Comparison of ENCODE assay signal across 17 cellular contexts in the genomic region with DNA sequence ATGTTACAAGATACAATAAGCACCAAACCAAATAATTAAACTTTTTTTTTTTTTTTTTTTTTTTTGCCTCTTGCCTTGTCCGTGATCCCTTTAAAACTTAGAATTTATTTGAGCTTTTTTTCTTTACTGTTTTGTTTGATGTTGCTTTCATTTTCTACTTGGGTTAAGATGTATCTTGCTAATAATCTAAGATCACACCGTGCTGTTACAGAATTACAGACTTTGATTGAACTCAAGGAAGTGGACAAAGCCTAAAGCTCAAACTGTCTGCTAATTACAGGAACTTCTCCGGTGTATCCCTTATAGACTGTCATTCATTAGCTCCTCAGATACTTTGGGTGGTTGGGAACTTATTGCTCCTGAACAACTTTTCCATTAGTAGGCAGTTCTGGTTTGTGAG. TPM values are rescaled to one million over a fixed set of nuclear protein-coding genes. Genes with fewer than 3 reads are reported as not detected.
A peak's percentile ranks its signal among the peaks of the same experiment; 100 is the strongest.
DNase-seq lines count a peak whose midpoint lies in the region; ATAC-seq and TF ChIP-seq lines count a peak whose summit lies in the region.
"Had no signal": no experiment of that assay in that cellular context is flagged by ENCODE, and none has a peak within 500 bp of the region (broad histone marks: within the 10 kb centered on the region; RNA-seq: fewer than 3 reads in every experiment).

No MANE protein-coding gene starts in this region.

- POLR2A ChIA-PET in naive thymus-derived CD8-positive, alpha-beta T cell (lab: Charles Lee) = interaction anchor here (0.6 to 6.1 kb wide), 6 partner anchors 9 to 70 kb away, joined by 3 to 180 read pairs (median 6); partner anchors contain the start of gene STIM2

- H3K27me3 Mint-ChIP-seq in activated CD4-positive, alpha-beta T cell treated with anti-CD3 and anti-CD28 coated beads, Interleukin-2, amount 10 ng/mL, durations not matched to agents 24 days and 14 days = no peaks in the 10 kb centered on the region
- no peaks in the 10 kb centered on the region for H3K27me3 Mint-ChIP-seq in activated naive CD8-positive, alpha-beta T cell treated with anti-CD3 and anti-CD28 coated beads for 36 hours
- no peaks in the 10 kb centered on the region for H3K27me3 Mint-ChIP-seq in naive thymus-derived CD8-positive, alpha-beta T cell
- H3K27me3 Mint-ChIP-seq in GM23338 (ENCODE audit: insufficient read depth, low read depth, poor library complexity) = peaks cover 3% of the 10 kb centered on the region
- H3K27me3 Mint-ChIP-seq: type B pancreatic cell had no signal

- no peak overlapping the region for H4K12ac ChIP-seq in trophoblast cell (ENCODE audit: low read depth, low read length)

- H4K20me1 ChIP-seq in Loucy (ENCODE audit: insufficient read depth, low read length, poor library complexity, severe bottlenecking) = peaks cover 4% of the 10 kb centered on the region
- no peaks in the 10 kb centered on the region for H4K20me1 ChIP-seq in GM23338 (replicated peaks; ENCODE audit: insufficient read depth)

- no peak overlapping the region for H2BK12ac ChIP-seq in trophoblast cell (ENCODE audit: low read length)

- no peak overlapping the region for H4K91ac ChIP-seq in trophoblast cell (ENCODE audit: low read depth, low read length)

- no peak overlapping the region for H2BK5ac ChIP-seq in trophoblast cell (ENCODE audit: low read depth, low read length, poor library complexity)

- no peak overlapping the region for H3K23ac ChIP-seq in trophoblast cell (ENCODE audit: low read length)

- peak overlapping the region; percentile 94 for H3K27ac Mint-ChIP-seq in activated CD4-positive, alpha-beta T cell treated with anti-CD3 and anti-CD28 coated beads, Interleukin-2, amount 10 ng/mL, durations not matched to agents 24 days and 14 days
- peak overlapping the region; percentile 90 for H3K27ac Mint-ChIP-seq in activated naive CD8-positive, alpha-beta T cell treated with anti-CD3 and anti-CD28 coated beads for 36 hours
- peak overlapping the region; percentile 95 to 98 (median 97) for H3K27ac Mint-ChIP-seq in naive thymus-derived CD8-positive, alpha-beta T cell
- no peak overlapping the region for H3K27ac Mint-ChIP-seq in GM23338
- H3K27ac Mint-ChIP-seq: type B pancreatic cell had no signal

- H3K4me2 ChIP-seq in Loucy (ENCODE audit: low read depth, low read length, poor library complexity, severe bottlenecking) (peak overlapping the region; percentile 68), GM23338 (no peak overlapping the region), trophoblast cell (ENCODE audit: low read length) (no peak overlapping the region)

- H3K9me3 ChIP-seq in Loucy (ENCODE audit: insufficient read depth, low read depth, low read length) (no peaks in the 10 kb centered on the region), trophoblast cell (ENCODE audit: insufficient read depth, low read depth, low read length) (no peaks in the 10 kb centered on the region)

- H3K18ac ChIP-seq in trophoblast cell (ENCODE audit: low read length) = no peak overlapping the region

- no peak overlapping the region for H4K8ac ChIP-seq in trophoblast cell (ENCODE audit: low read depth, low read length)

- H3K79me1 ChIP-seq in trophoblast cell (ENCODE audit: low read length) = no peaks in the 10 kb centered on the region

- H3K9ac ChIP-seq in Loucy (ENCODE audit: low read depth, low read length, poor library complexity, severe bottlenecking) = no peak overlapping the region
- H3K9ac ChIP-seq in trophoblast cell (ENCODE audit: low read length) = no peak overlapping the region

- H3K36me3 ChIP-seq in Loucy (ENCODE audit: insufficient read depth, low read length) (no peaks in the 10 kb centered on the region), GM23338 (ENCODE audit: insufficient read depth) (no peaks in the 10 kb centered on the region), trophoblast cell (ENCODE audit: control insufficient read depth in 1 of 2, insufficient read depth in 2 of 2, low read length in 2 of 2) (no peaks in the 10 kb centered on the region)

- H3K4me1 ChIP-seq in Loucy (ENCODE audit: insufficient read depth, low read length, poor library complexity, severe bottlenecking) = peaks cover 38% of the 10 kb centered on the region
- H3K4me1 ChIP-seq in GM23338 (ENCODE audit: insufficient read depth) = no peaks in the 10 kb centered on the region; the same call in 1 of the 2 replicates
- no peaks in the 10 kb centered on the region for H3K4me1 ChIP-seq in trophoblast cell (ENCODE audit: control insufficient read depth in 1 of 2, insufficient read depth in 2 of 2, low read length in 2 of 2)

- no peaks in the 10 kb centered on the region for H3K9me2 ChIP-seq in Loucy (replicated peaks; ENCODE audit: low read depth, low read length)
- no peaks in the 10 kb centered on the region for H3K9me2 ChIP-seq in GM23338 (ENCODE audit: insufficient read depth)

- TF ChIP-seq CTCF in Loucy (conservative IDR thresholded peaks at IDR 0.05; ENCODE audit: low read length) = no peak
- no peak for TF ChIP-seq CTCF in GM23338 (conservative IDR thresholded peaks at IDR 0.05; ENCODE audit: low read depth in 2 of 2)

- DNase-seq in activated CD4-positive, alpha-beta T cell treated with anti-CD3 and anti-CD28 coated beads, Interleukin-2, amount 10 ng/mL, durations not matched to agents 24 days and 14 days = no peak
- DNase-seq in activated CD4-positive, alpha-beta T cell treated with anti-CD3 and anti-CD28 coated beads for 4 hours = no peak
- no peak for DNase-seq in activated naive CD8-positive, alpha-beta T cell treated with anti-CD3 and anti-CD28 coated beads for 36 hours
- peak in 3 of 10 donors; percentile 25 to 41 (median 35) for DNase-seq in naive thymus-derived CD8-positive, alpha-beta T cell
- no peak for DNase-seq in NCI-H2081 treated with DMSO at 0.1 percent for 48 hours (lab: John Stamatoyannopoulos, UW)
- no peak for DNase-seq in GM23338 (ENCODE audit: low spot score)
- DNase-seq in trophoblast cell = no peak
- DNase-seq: GDM1; mesendoderm; NCI-H526 treated with DMSO at 0.1 percent for 48 hours; stimulated activated CD4-positive, alpha-beta T cell treated with anti-CD3 and anti-CD28 coated beads, Interleukin-4, amount 100 ng/mL, for 4 hours had no signal

- no CpG with 5 or more reads among the region's 3 CpGs for WGBS in trophoblast cell (ENCODE audit: extremely low coverage, insufficient coverage, insufficient read length)

- H2AFZ ChIP-seq in Loucy (ENCODE audit: low read length) (no peak overlapping the region), GM23338 (no peak overlapping the region), trophoblast cell (ENCODE audit: insufficient read depth, low read length, poor library complexity) (no peak overlapping the region)

- H3K14ac ChIP-seq in trophoblast cell (ENCODE audit: low read length) = no peak overlapping the region

- H3K36me3 Mint-ChIP-seq in activated CD4-positive, alpha-beta T cell treated with anti-CD3 and anti-CD28 coated beads, Interleukin-2, amount 10 ng/mL, durations not matched to agents 24 days and 14 days (ENCODE audit: low read depth) = peaks cover 25% of the 10 kb centered on the region
- H3K36me3 Mint-ChIP-seq in activated naive CD8-positive, alpha-beta T cell treated with anti-CD3 and anti-CD28 coated beads for 36 hours = peaks cover 23% of the 10 kb centered on the region
- peaks cover 4 to 11% (median 5%) of the 10 kb centered on the region in 3 donors for H3K36me3 Mint-ChIP-seq in naive thymus-derived CD8-positive, alpha-beta T cell
- H3K36me3 Mint-ChIP-seq in GM23338 (ENCODE audit: low read depth) = peaks cover 13% of the 10 kb centered on the region

- peak overlapping the region; percentile 16 for H3K4me3 ChIP-seq in Loucy (ENCODE audit: low read length, poor library complexity, severe bottlenecking)
- H3K4me3 ChIP-seq in GM23338 = no peak overlapping the region
- H3K4me3 ChIP-seq in trophoblast cell (ENCODE audit: low read depth, low read length) = no peak overlapping the region
- H3K4me3 ChIP-seq: coronary artery had no signal

- peak overlapping the region; percentile 72 for H3K4me3 Mint-ChIP-seq in activated CD4-positive, alpha-beta T cell treated with anti-CD3 and anti-CD28 coated beads, Interleukin-2, amount 10 ng/mL, durations not matched to agents 24 days and 14 days
- H3K4me3 Mint-ChIP-seq in activated naive CD8-positive, alpha-beta T cell treated with anti-CD3 and anti-CD28 coated beads for 36 hours = peak overlapping the region; percentile 74
- peak overlapping the region; percentile 66 to 87 (median 83) for H3K4me3 Mint-ChIP-seq in naive thymus-derived CD8-positive, alpha-beta T cell
- H3K4me3 Mint-ChIP-seq in GM23338 = no peak overlapping the region
- H3K4me3 Mint-ChIP-seq: type B pancreatic cell had no signal

- peaks cover 56% of the 10 kb centered on the region for H3K4me1 Mint-ChIP-seq in activated CD4-positive, alpha-beta T cell treated with anti-CD3 and anti-CD28 coated beads, Interleukin-2, amount 10 ng/mL, durations not matched to agents 24 days and 14 days
- peaks cover 60% of the 10 kb centered on the region for H3K4me1 Mint-ChIP-seq in activated naive CD8-positive, alpha-beta T cell treated with anti-CD3 and anti-CD28 coated beads for 36 hours
- H3K4me1 Mint-ChIP-seq in naive thymus-derived CD8-positive, alpha-beta T cell = peaks cover 29 to 90% (median 76%) of the 10 kb centered on the region in 4 donors
- H3K4me1 Mint-ChIP-seq in GM23338 = no peaks in the 10 kb centered on the region; the same call in 2 of the 3 replicates

- no peak overlapping the region for H3K4ac ChIP-seq in trophoblast cell (ENCODE audit: low read depth, low read length)

- intact Hi-C loops in activated CD4-positive, alpha-beta T cell treated with anti-CD3 and anti-CD28 coated beads, Interleukin-2, amount 10 ng/mL, durations not matched to agents 24 days and 14 days (cut with micrococcal nuclease) = loop anchor here (2.0 to 10.0 kb wide), 3 partner anchors 14 to 812 kb away; no protein-coding TSS in a partner anchor

- H3K79me2 ChIP-seq in Loucy (ENCODE audit: insufficient read depth, low read length) (peaks cover 54% of the 10 kb centered on the region), GM23338 (replicated peaks; ENCODE audit: insufficient read depth) (peaks cover 55% of the 10 kb centered on the region), trophoblast cell (ENCODE audit: control insufficient read depth, insufficient read depth, low read length, poor library complexity) (no peaks in the 10 kb centered on the region)

- H3K27me3 ChIP-seq in Loucy (ENCODE audit: insufficient read depth, low read length, poor library complexity, severe bottlenecking) (no peaks in the 10 kb centered on the region), GM23338 (ENCODE audit: insufficient read depth) (no peaks in the 10 kb centered on the region), trophoblast cell (ENCODE audit: insufficient read depth, low read length) (no peaks in the 10 kb centered on the region)

- H3K9me3 Mint-ChIP-seq in activated CD4-positive, alpha-beta T cell treated with anti-CD3 and anti-CD28 coated beads, Interleukin-2, amount 10 ng/mL, durations not matched to agents 24 days and 14 days = peaks cover 16% of the 10 kb centered on the region
- H3K9me3 Mint-ChIP-seq in activated naive CD8-positive, alpha-beta T cell treated with anti-CD3 and anti-CD28 coated beads for 36 hours = peaks cover 9% of the 10 kb centered on the region
- peaks cover 0 to 4% (median 0%) of the 10 kb centered on the region in 9 donors for H3K9me3 Mint-ChIP-seq in naive thymus-derived CD8-positive, alpha-beta T cell
- H3K9me3 Mint-ChIP-seq in GM23338 = peaks cover 8% of the 10 kb centered on the region; the same call in 2 of the 3 replicates

- H3K27ac ChIP-seq in GM23338 (ENCODE audit: low read depth) = no peak overlapping the region
- no peak overlapping the region for H3K27ac ChIP-seq in trophoblast cell (ENCODE audit: low read depth, low read length)
- H3K27ac ChIP-seq: coronary artery, VCaP had no signal

- H2AK5ac ChIP-seq in trophoblast cell (ENCODE audit: low read length) = no peak overlapping the region

- H2BK120ac ChIP-seq in trophoblast cell (ENCODE audit: insufficient read depth, low read length, poor library complexity) = no peak overlapping the region

- H3F3A ChIP-seq in Loucy (ENCODE audit: low read depth) (no peaks in the 10 kb centered on the region), GM23338 (replicated peaks; ENCODE audit: low read depth) (no peaks in the 10 kb centered on the region)

- peak in 1 of 2 donors; percentile 10 for ATAC-seq in naive thymus-derived CD8-positive, alpha-beta T cell
- no peak for ATAC-seq in GM23338
- ATAC-seq: HCT116, Panc1 had no signal

RNA-seq across cellular contexts. Expression of gene STIM2, which starts 26.5 kb away (rescaled TPM):
- 43.2 and 46.0 TPM in 2 replicates for total RNA-seq in activated CD4-positive, alpha-beta T cell treated with anti-CD3 and anti-CD28 coated beads, Interleukin-2, amount 10 ng/mL, durations not matched to agents 24 days and 14 days
- total RNA-seq in activated naive CD8-positive, alpha-beta T cell treated with anti-CD3 and anti-CD28 coated beads for 36 hours = 10 to 100 TPM; 41.8 to 45.1 TPM
- total RNA-seq in naive thymus-derived CD8-positive, alpha-beta T cell = 100 to 1,000 TPM; 105 TPM
- 10 to 100 TPM; 22.2 to 35.4 (median 33.0) TPM for polyA plus RNA-seq in naive thymus-derived CD8-positive, alpha-beta T cell
- total RNA-seq in GM23338 (2014; rRNA removed; shearing (Covaris generic)) = 13.1 and 15.1 TPM in 2 replicates
- 17.4 and 17.8 TPM in 2 replicates for polyA plus RNA-seq in GM23338 (2016; fragmentation: Nextera tagmentation; extraction: Ambion mirVana)
- 22.3 and 22.8 TPM in 2 replicates for polyA plus RNA-seq in trophoblast cell (2013)
